11 cellular contexts compared by ENCODE assay signal in genomic region chr4:174592985-174593335, GRCh38.
A peak's percentile ranks its signal among the peaks of the same experiment; 100 is the strongest.
DNase-seq lines count a peak whose midpoint lies in the region; ATAC-seq, FAIRE-seq and TF ChIP-seq lines count a peak whose summit lies in the region.
"Had no signal": no experiment of that assay in that cellular context is flagged by ENCODE, and none has a peak within 500 bp of the region (broad histone marks: within the 10 kb centered on the region; RNA-seq: fewer than 3 reads in every experiment).

No MANE protein-coding gene starts in this region.

- DNase-seq in heart right ventricle (no peak), Right ventricle myocardium inferior (ENCODE audit: missing footprints) (no peak), SKM-1 (lab: John Stamatoyannopoulos, UW; ENCODE audit: unreplicated experiment) (peak; percentile 52), foreskin keratinocyte (peak in 1 of 2 donors; percentile 18), urothelium cell line (ENCODE audit: low spot score) (peak; percentile 36), NCI-H128 (lab: John Stamatoyannopoulos, UW; ENCODE audit: unreplicated experiment) (no peak)
- DNase-seq: NCI-H1436 treated with DMSO at 0.1 percent for 48 hours, nucleus accumbens had no signal

- H3K36me3 ChIP-seq in heart right ventricle = no peaks in the 10 kb centered on the region

- H3K4me1 ChIP-seq in heart right ventricle (peaks cover 0 to 29% (median 0%) of the 10 kb centered on the region in 9 donors), foreskin keratinocyte (peaks cover 15% of the 10 kb centered on the region)

- H3K9me3 ChIP-seq in heart right ventricle = no peaks in the 10 kb centered on the region

- no peaks in the 10 kb centered on the region for H3K27me3 ChIP-seq in heart right ventricle
- no peaks in the 10 kb centered on the region for H3K27me3 ChIP-seq in foreskin keratinocyte

- no peak for FAIRE-seq in urothelium cell line (lab: Jason Lieb, UNC)

- intact Hi-C loops in heart right ventricle (cut with DNase I) (no loop called here), Right ventricle myocardium inferior (cut with DNase I) (no loop called here)

- 76 to 78% methylated on average over 3 of the region's 3 CpGs for WGBS in heart right ventricle, 2 donors

- no peak overlapping the region for H3K4me3 ChIP-seq in heart right ventricle
- H3K4me3 ChIP-seq: SK-N-MC had no signal

- H3K27ac ChIP-seq in heart right ventricle (peak overlapping the region in 1 of 10 donors; percentile 23), foreskin keratinocyte (no peak overlapping the region)
- H3K27ac ChIP-seq: SK-N-MC had no signal

- ATAC-seq in heart right ventricle (peak in 5 of 8 donors; percentile 55 to 90 (median 73)), Right ventricle myocardium inferior (no peak), foreskin keratinocyte (peak; percentile 59), HG03025 (IDR thresholded peaks at IDR 0.05; ENCODE audit: low FRiP score, unreplicated experiment) (no peak), GM18511 (IDR thresholded peaks at IDR 0.05; ENCODE audit: unreplicated experiment) (no peak)

- no peak for TF ChIP-seq CTCF in heart right ventricle (IDR thresholded peaks at IDR 0.05)
- TF ChIP-seq CTCF in foreskin keratinocyte (conservative IDR thresholded peaks at IDR 0.05) = no peak

Comparison
In these comparisons a context has a peak if more than half of its experiments do, and no peak if none do; other contexts are left out.
1. ATAC-seq: peak in heart right ventricle (5 of 8) and foreskin keratinocyte (single experiment); none in Right ventricle myocardium inferior (single experiment), HG03025 (single experiment) and GM18511 (single experiment).
2. DNase-seq: peak in SKM-1 (single experiment) and urothelium cell line (single experiment); none in heart right ventricle (0 of 2), Right ventricle myocardium inferior (single experiment) and NCI-H128 (single experiment).